ENCODE assay signal across 9 cellular contexts in the genomic region with DNA sequence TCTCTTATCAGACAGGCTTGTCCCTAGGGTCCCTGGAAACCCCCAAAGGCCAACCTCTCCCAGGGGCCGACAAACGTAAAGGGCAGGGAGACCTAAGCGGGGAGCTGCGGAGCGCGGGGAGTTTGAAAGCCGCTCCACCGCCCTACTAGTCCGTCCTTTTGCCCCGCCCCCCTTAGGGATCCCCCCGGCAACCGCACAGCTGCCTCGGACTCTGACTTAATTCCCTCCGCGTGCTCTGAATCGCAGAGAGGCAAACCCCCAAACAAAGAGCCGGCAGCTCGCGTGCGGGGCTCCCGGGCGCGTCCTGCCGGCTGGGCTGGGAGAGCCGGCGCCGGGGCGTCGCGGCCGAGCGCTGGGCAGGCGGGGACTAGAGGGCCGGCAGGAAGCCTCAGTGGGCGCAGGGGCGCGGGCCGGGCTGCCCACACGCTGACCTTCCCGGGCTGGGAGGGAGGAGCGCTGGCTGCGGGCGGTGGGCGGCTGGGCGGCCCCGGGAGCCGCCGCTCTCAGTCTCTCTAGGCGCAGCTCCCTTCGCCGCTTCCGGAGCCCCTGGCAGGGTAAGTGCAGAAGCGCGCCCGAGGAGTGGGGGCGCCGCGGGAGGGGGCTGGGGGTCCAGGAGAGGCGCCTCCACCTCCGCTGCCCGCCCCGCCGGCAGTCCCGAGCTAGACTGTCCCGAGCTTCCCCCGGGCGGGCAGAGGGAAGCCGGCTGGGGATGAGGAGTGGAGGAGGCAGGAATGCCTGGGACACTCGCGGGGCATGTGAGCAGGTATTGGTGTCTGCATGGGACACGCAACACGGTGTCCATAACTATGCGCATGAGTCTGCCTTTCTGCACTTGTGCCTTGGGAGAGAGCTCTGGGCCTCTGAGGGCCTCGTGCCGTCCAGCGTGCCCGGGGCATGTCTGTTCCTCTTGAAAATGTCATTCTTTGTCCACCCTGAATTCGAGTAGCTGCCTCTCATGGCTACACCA. TPM values are rescaled to one million over a fixed set of nuclear protein-coding genes. Genes with fewer than 3 reads are reported as not detected.
DNase-seq lines count a peak whose midpoint lies in the region; ATAC-seq and TF ChIP-seq lines count a peak whose summit lies in the region.
"Had no signal": no experiment of that assay in that cellular context is flagged by ENCODE, and none has a peak within 500 bp of the region (broad histone marks: within the 10 kb centered on the region; RNA-seq: fewer than 3 reads in every experiment).

A gene with protein sequence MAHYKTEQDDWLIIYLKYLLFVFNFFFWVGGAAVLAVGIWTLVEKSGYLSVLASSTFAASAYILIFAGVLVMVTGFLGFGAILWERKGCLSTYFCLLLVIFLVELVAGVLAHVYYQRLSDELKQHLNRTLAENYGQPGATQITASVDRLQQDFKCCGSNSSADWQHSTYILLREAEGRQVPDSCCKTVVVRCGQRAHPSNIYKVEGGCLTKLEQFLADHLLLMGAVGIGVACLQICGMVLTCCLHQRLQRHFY (plus strand): TSS at position 506 of the 967 bp plus-strand sequence. CDS start 27,244 bp downstream, outside the sequence.

- in situ Hi-C loops in astrocyte of the cerebellum (cut with HindIII; ENCODE audit: low sequenced_read_pairs): no loop called here

- H3K9me3 ChIP-seq in skeletal muscle tissue (ENCODE audit: control insufficient read depth in 3 of 3, low read length in 3 of 3): no peaks in the 10 kb centered on the region
- H3K9me3 ChIP-seq: adrenal gland had no signal

- no peak within 1 kb of the TSS for H3K27ac ChIP-seq in skeletal muscle tissue (ENCODE audit: low read depth, low read length)
- H3K27ac ChIP-seq: adrenal gland had no signal

- H3K36me3 Mint-ChIP-seq in activated naive CD4-positive, alpha-beta T cell treated with anti-CD3 and anti-CD28 coated beads, Interleukin-2, amount 10 ng/mL, durations not matched to agents 7 days and 5 days: no peaks in the 10 kb centered on the region

- peaks cover 15 to 50% (median 32%) of the 10 kb centered on the region in 3 donors for H3K27me3 ChIP-seq in skeletal muscle tissue (ENCODE audit: control insufficient read depth in 3 of 3, insufficient read depth in 3 of 3, low read length in 3 of 3)

- no peaks in the 10 kb centered on the region for H3K36me3 ChIP-seq in skeletal muscle tissue (ENCODE audit: control insufficient read depth in 3 of 3, insufficient read depth in 3 of 3, low read length in 3 of 3)
- H3K36me3 ChIP-seq: adrenal gland had no signal

- CTCF ChIA-PET in activated naive CD4-positive, alpha-beta T cell treated with anti-CD3 and anti-CD28 coated beads, Interleukin-2, amount 10 ng/mL, durations not matched to agents 7 days and 5 days (lab: Charles Lee): no interaction called here

- H3K4me3 ChIP-seq in astrocyte of the cerebellum (ENCODE audit: low read depth, low read length): peak within 1 kb of the TSS; percentile 39
- peak within 1 kb of the TSS; percentile 44 for H3K4me3 ChIP-seq in iPS-11a (ENCODE audit: low read depth, low read length)
- H3K4me3 ChIP-seq in skeletal muscle tissue (ENCODE audit: low read length in 3 of 3): peak within 1 kb of the TSS; percentile 21 to 52 (median 24)

- H3K27ac Mint-ChIP-seq in activated naive CD4-positive, alpha-beta T cell treated with anti-CD3 and anti-CD28 coated beads, Interleukin-2, amount 10 ng/mL, durations not matched to agents 7 days and 5 days: no peak within 1 kb of the TSS

- H3K9ac ChIP-seq in skeletal muscle tissue (ENCODE audit: low read depth in 1 of 3, low read length in 3 of 3): peak within 1 kb of the TSS in 2 of 3 donors; percentile 8 to 21

- H3K27me3 Mint-ChIP-seq in activated naive CD4-positive, alpha-beta T cell treated with anti-CD3 and anti-CD28 coated beads, Interleukin-2, amount 10 ng/mL, durations not matched to agents 7 days and 5 days: peaks cover 53% of the 10 kb centered on the region

- ATAC-seq in HG02884 (IDR thresholded peaks at IDR 0.05; ENCODE audit: unreplicated experiment): peak; percentile 51
- ATAC-seq in HG02840 (IDR thresholded peaks at IDR 0.05; ENCODE audit: low FRiP score, unreplicated experiment): no peak

- H3K4me1 Mint-ChIP-seq in activated naive CD4-positive, alpha-beta T cell treated with anti-CD3 and anti-CD28 coated beads, Interleukin-2, amount 10 ng/mL, durations not matched to agents 7 days and 5 days: no peaks in the 10 kb centered on the region

- H3K4me1 ChIP-seq in skeletal muscle tissue (ENCODE audit: control insufficient read depth in 3 of 3, insufficient read depth in 3 of 3, low read length in 3 of 3): peaks cover 4 to 10% (median 6%) of the 10 kb centered on the region in 3 donors
- H3K4me1 ChIP-seq: adrenal gland had no signal

- DNase-seq in AG20443 (ENCODE audit: low spot score) (peak; percentile 89), astrocyte of the cerebellum (ENCODE audit: low read depth) (no peak), middle frontal gyrus (ENCODE audit: extremely low spot score, low spot score) (no peak)
- no peak for DNase-seq in activated naive CD4-positive, alpha-beta T cell treated with anti-CD3 and anti-CD28 coated beads, Interleukin-2, amount 10 ng/mL, durations not matched to agents 7 days and 5 days

- H3K9me3 Mint-ChIP-seq in activated naive CD4-positive, alpha-beta T cell treated with anti-CD3 and anti-CD28 coated beads, Interleukin-2, amount 10 ng/mL, durations not matched to agents 7 days and 5 days: no peaks in the 10 kb centered on the region

- H3K4me3 Mint-ChIP-seq in activated naive CD4-positive, alpha-beta T cell treated with anti-CD3 and anti-CD28 coated beads, Interleukin-2, amount 10 ng/mL, durations not matched to agents 7 days and 5 days: no peak within 1 kb of the TSS

- TF ChIP-seq CTCF in astrocyte of the cerebellum (IDR thresholded peaks at IDR 0.05; ENCODE audit: low read depth, low read length, missing control alignments): no peak

RNA-seq across cellular contexts. Expression of the gene that starts here (rescaled TPM):
- 7.3 TPM for total RNA-seq in skeletal muscle tissue
